ENCODE assay signal across 1 cellular context in genomic region chr1:8122477-8123407, GRCh38.
TF ChIP-seq lines count a peak whose summit lies in the region.

No MANE protein-coding gene starts in this region.

TF ChIP-seq in K562, 482 proteins besides CTCF, POLR2A, EP300 and RAD21 (continued from another document and continues in another):
- TF ChIP-seq ETS1 (conservative IDR thresholded peaks at IDR 0.05; ENCODE audit: control insufficient read depth, low read depth, low read length): no peak
- TF ChIP-seq SRSF9 (IDR thresholded peaks at IDR 0.05; ENCODE audit: borderline replicate concordance, low read depth, low read length): no peak
- no peak for TF ChIP-seq HNRNPH1 (optimal IDR thresholded peaks at IDR 0.05; ENCODE audit: low read depth, low read length)
- no peak for TF ChIP-seq CBX8 (IDR thresholded peaks at IDR 0.05; ENCODE audit: borderline replicate concordance, extremely low read depth, low read depth, low read length, poor library complexity, severe bottlenecking)
- peak; percentile 65; the same call in 1 of the 2 replicates for TF ChIP-seq ZNF707 (CRISPR knock-in tag; conservative IDR thresholded peaks at IDR 0.05)
- no peak for TF ChIP-seq CEBPG (CRISPR knock-in tag; IDR thresholded peaks at IDR 0.05)
- TF ChIP-seq CEBPG (tag; conservative IDR thresholded peaks at IDR 0.05 in 1 of 2, IDR thresholded peaks at IDR 0.05 in 1 of 2): peak in 1 of 2 experiments; percentile 31; a peak in 1 of 4 replicates
- no peak for TF ChIP-seq U2AF2 (optimal IDR thresholded peaks at IDR 0.05; ENCODE audit: low read depth, low read length)
- TF ChIP-seq ELF1 (tag; IDR thresholded peaks at IDR 0.05): no peak
- no peak for TF ChIP-seq ZNF655 (CRISPR knock-in tag; IDR thresholded peaks at IDR 0.05)
- TF ChIP-seq ZSCAN32 (CRISPR knock-in tag; IDR thresholded peaks at IDR 0.05): peak; percentile 77; the same call in 1 of the 2 replicates
- peak; percentile 91 for TF ChIP-seq CBFA2T3 (IDR thresholded peaks at IDR 0.05)
- peak; percentile 96 for TF ChIP-seq ZBTB17 (CRISPR knock-in tag; IDR thresholded peaks at IDR 0.05)
- no peak for TF ChIP-seq SPI1 (IDR thresholded peaks at IDR 0.05; ENCODE audit: borderline replicate concordance, low read depth, low read length)
- peak; percentile 94 for TF ChIP-seq VEZF1 (CRISPR knock-in tag; IDR thresholded peaks at IDR 0.05)
- TF ChIP-seq SREBF1 (IDR thresholded peaks at IDR 0.05; ENCODE audit: borderline replicate concordance, low read depth, low read length): no peak
- peak; percentile 79 for TF ChIP-seq NCOR1 (IDR thresholded peaks at IDR 0.05)
- TF ChIP-seq ZNF592 (IDR thresholded peaks at IDR 0.05): peak; percentile 100
- no peak for TF ChIP-seq CHCHD3 (CRISPR knock-in tag; IDR thresholded peaks at IDR 0.05)
- TF ChIP-seq POLR3G (IDR thresholded peaks at IDR 0.05; ENCODE audit: extremely low read depth, insufficient read length, insufficient replicate concordance): no peak
- TF ChIP-seq CBX1 (IDR thresholded peaks at IDR 0.05; ENCODE audit: low read depth): no peak
- TF ChIP-seq ATF1 (CRISPR knock-in tag; IDR thresholded peaks at IDR 0.05): no peak
- peak; percentile 82 for TF ChIP-seq ATF1 (tag; IDR thresholded peaks at IDR 0.05)
- TF ChIP-seq RHOXF2B (CRISPR knock-in tag; conservative IDR thresholded peaks at IDR 0.05): 0 out of 2 replicates have a peak, but pooled peaks have one; percentile 76
- TF ChIP-seq PHB2 (IDR thresholded peaks at IDR 0.05; ENCODE audit: low read depth): peak; percentile 24; the same call in 1 of the 2 replicates
- TF ChIP-seq MBD1 (CRISPR knock-in tag; IDR thresholded peaks at IDR 0.05): peak; percentile 97
- TF ChIP-seq ZNF318 (IDR thresholded peaks at IDR 0.05; ENCODE audit: borderline replicate concordance in 1 of 2, low read depth in 1 of 2): no peak
- TF ChIP-seq ZNF449 (CRISPR knock-in tag; IDR thresholded peaks at IDR 0.05): peak; percentile 87
- no peak for TF ChIP-seq CAMTA2 (CRISPR knock-in tag; conservative IDR thresholded peaks at IDR 0.05)
- no peak for TF ChIP-seq CGGBP1 (CRISPR knock-in tag; IDR thresholded peaks at IDR 0.05)
- no peak; the same call in 1 of the 2 replicates for TF ChIP-seq RNF2 (IDR thresholded peaks at IDR 0.05)
- no peak for TF ChIP-seq E2F8 (IDR thresholded peaks at IDR 0.05; ENCODE audit: low read depth, partially characterized antibody)
- no peak for TF ChIP-seq TFAM (CRISPR knock-in tag; conservative IDR thresholded peaks at IDR 0.05)
- peak; percentile 96 for TF ChIP-seq ILK (tag; IDR thresholded peaks at IDR 0.05; ENCODE audit: borderline replicate concordance, low read depth)
- peak; percentile 15 for TF ChIP-seq MEIS2 (IDR thresholded peaks at IDR 0.05; ENCODE audit: partially characterized antibody)
- no peak for TF ChIP-seq EZH2 (IDR thresholded peaks at IDR 0.05; ENCODE audit: borderline replicate concordance, low read depth, low read length)
